20 cellular contexts compared by ENCODE assay signal in genomic region chr5:96079962-96080361, GRCh38.
DNase-seq lines count a peak whose midpoint lies in the region; ATAC-seq, FAIRE-seq and TF ChIP-seq lines count a peak whose summit lies in the region.
"Had no signal": no experiment of that assay in that cellular context is flagged by ENCODE, and none has a peak within 500 bp of the region (broad histone marks: within the 10 kb centered on the region; RNA-seq: fewer than 3 reads in every experiment).

No MANE protein-coding gene starts in this region.

- peak overlapping the region; percentile 49 for H3K27ac Mint-ChIP-seq in activated T-helper 17 cell treated with anti-CD3 and anti-CD28 coated beads, Interleukin-2, amount 50 U/mL, for 72 hours
- H3K27ac Mint-ChIP-seq: CD4-positive, alpha-beta memory T cell had no signal

- H3K27me3 Mint-ChIP-seq in activated T-helper 17 cell treated with anti-CD3 and anti-CD28 coated beads, Interleukin-2, amount 50 U/mL, for 72 hours, result peaks cover 4% of the 10 kb centered on the region

- no peaks in the 10 kb centered on the region for H3K79me2 ChIP-seq in HepG2 (ENCODE audit: insufficient read depth, low read length)
- no peaks in the 10 kb centered on the region for H3K79me2 ChIP-seq in fibroblast of lung (ENCODE audit: control insufficient read depth, insufficient read depth, low read length)

- DNase-seq in HepG2 (ENCODE audit: low spot score), result no peak
- no peak for DNase-seq in right lobe of liver
- DNase-seq in fibroblast of lung (ENCODE audit: low read depth in 2 of 2), result no peak
- DNase-seq in NCI-H2196 treated with DMSO at 0.1 percent for 48 hours (lab: John Stamatoyannopoulos, UW; ENCODE audit: unreplicated experiment), result no peak
- DNase-seq in cerebellar nuclear complex (lab: John Stamatoyannopoulos, UW), result no peak
- DNase-seq in NOMO-1 treated with dmso at 0.1 percent for 144 hours (lab: John Stamatoyannopoulos, UW; ENCODE audit: unreplicated experiment), result no peak
- DNase-seq: Calu3; CD4-positive, alpha-beta memory T cell; H7; NCI-H187; NCI-H2107; NCI-H2227 treated with DMSO at 0.1 percent for 48 hours; NCI-H510A treated with DMSO at 0.1 percent for 48 hours; Peyer's patch had no signal

- in situ Hi-C loops in HepG2 (cut with HindIII; ENCODE audit: extremely low pct_ligation_motif_present, low pct_unique_long_range_greater_than_20kb), result no loop called here

- POLR2A ChIA-PET in HepG2 (lab: Yijun Ruan, JAX), result interaction anchor here (1.4 kb wide), 1 partner anchor 120 kb away, joined by 4 read pairs; no protein-coding TSS in a partner anchor

- no TSS peak for BruUV-seq in HepG2 (replicated peaks; lab: Mats Ljungman, UMichigan)

- no peak overlapping the region for H3K9ac ChIP-seq in HepG2 (ENCODE audit: insufficient read depth, low read depth, low read length)
- no peak overlapping the region for H3K9ac ChIP-seq in fibroblast of lung (ENCODE audit: insufficient read depth, low read length)
- H3K9ac ChIP-seq: BLaER1 had no signal

- no peak for TF ChIP-seq RAD21 in HepG2 (CRISPR knock-in tag; IDR thresholded peaks at IDR 0.05)

- H3K4me1 Mint-ChIP-seq in activated T-helper 17 cell treated with anti-CD3 and anti-CD28 coated beads, Interleukin-2, amount 50 U/mL, for 72 hours, result peaks cover 26% of the 10 kb centered on the region
- H3K4me1 Mint-ChIP-seq: CD4-positive, alpha-beta memory T cell had no signal

- H3K4me2 ChIP-seq in HepG2 (ENCODE audit: low read depth, low read length) (no peak overlapping the region), fibroblast of lung (ENCODE audit: extremely low read depth, insufficient read depth, low read length) (no peak overlapping the region)
- H3K4me2 ChIP-seq: BLaER1 had no signal

- no peaks in the 10 kb centered on the region for H3K27me3 ChIP-seq in HepG2 (ENCODE audit: control insufficient read depth in 1 of 2, insufficient read depth in 2 of 2, low read length in 2 of 2)
- H3K27me3 ChIP-seq in right lobe of liver, result no peaks in the 10 kb centered on the region
- H3K27me3 ChIP-seq in fibroblast of lung (ENCODE audit: control insufficient read depth, insufficient read depth, low read length), result no peaks in the 10 kb centered on the region
- H3K27me3 ChIP-seq: BLaER1, Peyer's patch had no signal

- H2AFZ ChIP-seq in HepG2 (ENCODE audit: low read length) (no peak overlapping the region), fibroblast of lung (ENCODE audit: low read length) (no peak overlapping the region)

- H3K9me3 ChIP-seq in HepG2 (ENCODE audit: low read length) (no peaks in the 10 kb centered on the region), right lobe of liver (no peaks in the 10 kb centered on the region), fibroblast of lung (ENCODE audit: control insufficient read depth, insufficient read depth, low read depth, low read length) (no peaks in the 10 kb centered on the region)
- H3K9me3 ChIP-seq: BLaER1, Peyer's patch had no signal

- H3K4me1 ChIP-seq in HepG2 (ENCODE audit: insufficient read depth, low read length), result peaks cover 34% of the 10 kb centered on the region
- H3K4me1 ChIP-seq in right lobe of liver, result no peaks in the 10 kb centered on the region
- peaks cover 5% of the 10 kb centered on the region for H3K4me1 ChIP-seq in fibroblast of lung (ENCODE audit: control insufficient read depth, extremely low read depth, insufficient read depth, low read length)
- H3K4me1 ChIP-seq: BLaER1, Peyer's patch had no signal

- H4K20me1 ChIP-seq in HepG2 (ENCODE audit: insufficient read depth, low read length) (no peaks in the 10 kb centered on the region), fibroblast of lung (ENCODE audit: control insufficient read depth, extremely low read depth, insufficient read depth, low read length) (no peaks in the 10 kb centered on the region)
- H4K20me1 ChIP-seq: BLaER1 had no signal

- FAIRE-seq in HepG2 (lab: Jason Lieb, UNC), result no peak
- FAIRE-seq: A204.1, GM12891 had no signal

- intact Hi-C loops in HepG2 (cut with micrococcal nuclease; ENCODE audit: unreplicated experiment), result no loop called here
- intact Hi-C loops in right lobe of liver (cut with DNase I), result no loop called here

- H3K4me3 Mint-ChIP-seq in activated T-helper 17 cell treated with anti-CD3 and anti-CD28 coated beads, Interleukin-2, amount 50 U/mL, for 72 hours, result no peak overlapping the region
- H3K4me3 Mint-ChIP-seq: CD4-positive, alpha-beta memory T cell had no signal

- no peak for TF ChIP-seq CTCF in HepG2 (CRISPR knock-in tag; IDR thresholded peaks at IDR 0.05)
- TF ChIP-seq CTCF in right lobe of liver (IDR thresholded peaks at IDR 0.05), result no peak
- no peak for TF ChIP-seq CTCF in fibroblast of lung (conservative IDR thresholded peaks at IDR 0.05 in 1 of 2, IDR thresholded peaks at IDR 0.05 in 1 of 2; ENCODE audit: low read depth in 1 of 2, low read length in 2 of 2)

- no peak overlapping the region for H3K27ac ChIP-seq in HepG2 (ENCODE audit: extremely low read length, insufficient read depth, low read length)
- no peak overlapping the region for H3K27ac ChIP-seq in right lobe of liver
- peak overlapping the region; percentile 2 for H3K27ac ChIP-seq in fibroblast of lung (ENCODE audit: insufficient read depth, low read length)
- H3K27ac ChIP-seq: BLaER1, Peyer's patch had no signal

- ATAC-seq in HepG2, result no peak
- no peak for ATAC-seq in right lobe of liver
- no peak for ATAC-seq in activated T-helper 17 cell treated with anti-CD3 and anti-CD28 coated beads, Interleukin-2, amount 50 U/mL, for 72 hours (replicated peaks)
- ATAC-seq in GM21423 (IDR thresholded peaks at IDR 0.05; ENCODE audit: unreplicated experiment), result no peak
- ATAC-seq: Right ventricle myocardium inferior had no signal

- CTCF ChIA-PET in HepG2 (lab: Yijun Ruan, JAX; ENCODE audit: low intra/inter-chr PET ratio, low total read pairs), result no interaction called here

- H3K36me3 Mint-ChIP-seq in activated T-helper 17 cell treated with anti-CD3 and anti-CD28 coated beads, Interleukin-2, amount 50 U/mL, for 72 hours (ENCODE audit: low read depth), result no peaks in the 10 kb centered on the region
- H3K36me3 Mint-ChIP-seq: CD4-positive, alpha-beta memory T cell had no signal

- TF ChIP-seq POLR2A in HepG2 (IDR thresholded peaks at IDR 0.05; ENCODE audit: insufficient read depth in 1 of 2, low read depth in 2 of 2, low read length in 2 of 2), result no peak
- no peak for TF ChIP-seq POLR2A in right lobe of liver (IDR thresholded peaks at IDR 0.05)

- WGBS in HepG2 (ENCODE audit: low lambda C conversion rate), result 69% methylated on average over 2 of the region's 2 CpGs
- WGBS in right lobe of liver (ENCODE audit: insufficient coverage, low coverage, low lambda C conversion rate, missing lambda C conversion rate), result 78% methylated on average over 2 of the region's 2 CpGs

- no peaks in the 10 kb centered on the region for H3K9me3 Mint-ChIP-seq in activated T-helper 17 cell treated with anti-CD3 and anti-CD28 coated beads, Interleukin-2, amount 50 U/mL, for 72 hours

- no peaks in the 10 kb centered on the region for H3K36me3 ChIP-seq in HepG2 (replicated peaks in 1 of 2; ENCODE audit: control insufficient read depth in 1 of 2, insufficient read depth in 2 of 2, low read length in 2 of 2)
- H3K36me3 ChIP-seq in right lobe of liver, result no peaks in the 10 kb centered on the region
- no peaks in the 10 kb centered on the region for H3K36me3 ChIP-seq in fibroblast of lung (ENCODE audit: control insufficient read depth, insufficient read depth, low read length)
- H3K36me3 ChIP-seq: BLaER1, Peyer's patch had no signal

- TF ChIP-seq EP300 in HepG2 (IDR thresholded peaks at IDR 0.05; ENCODE audit: low read depth in 2 of 2, low read length in 2 of 2) (no peak), HepG2 (CRISPR knock-in tag; IDR thresholded peaks at IDR 0.05; ENCODE audit: borderline replicate concordance) (no peak)

- H3K4me3 ChIP-seq in HepG2 (replicated peaks in 1 of 3; ENCODE audit: insufficient read depth in 1 of 3, low read depth in 2 of 3, low read length in 3 of 3) (no peak overlapping the region), right lobe of liver (no peak overlapping the region), fibroblast of lung (replicated peaks in 1 of 4; ENCODE audit: control extremely low read depth in 1 of 4, insufficient read depth in 1 of 4, low read depth in 3 of 4, low read length in 4 of 4) (no peak overlapping the region)
- H3K4me3 ChIP-seq: BLaER1, Peyer's patch had no signal

TF ChIP-seq in HepG2, 621 proteins besides CTCF, POLR2A, EP300 and RAD21:
- TF ChIP-seq ZNF333 (CRISPR knock-in tag; IDR thresholded peaks at IDR 0.05; ENCODE audit: borderline replicate concordance) (no peak), CHD4 (IDR thresholded peaks at IDR 0.05; ENCODE audit: borderline replicate concordance, low read length) (peak; percentile 29; the same call in 1 of the 2 replicates), ATF7 (IDR thresholded peaks at IDR 0.05) (no peak), ATF7 (CRISPR knock-in tag; IDR thresholded peaks at IDR 0.05) (no peak), ZNF629 (CRISPR knock-in tag; conservative IDR thresholded peaks at IDR 0.05) (peak; percentile 65), ZNF761 (CRISPR knock-in tag; conservative IDR thresholded peaks at IDR 0.05) (no peak)
- TF ChIP-seq, protein P1, sequence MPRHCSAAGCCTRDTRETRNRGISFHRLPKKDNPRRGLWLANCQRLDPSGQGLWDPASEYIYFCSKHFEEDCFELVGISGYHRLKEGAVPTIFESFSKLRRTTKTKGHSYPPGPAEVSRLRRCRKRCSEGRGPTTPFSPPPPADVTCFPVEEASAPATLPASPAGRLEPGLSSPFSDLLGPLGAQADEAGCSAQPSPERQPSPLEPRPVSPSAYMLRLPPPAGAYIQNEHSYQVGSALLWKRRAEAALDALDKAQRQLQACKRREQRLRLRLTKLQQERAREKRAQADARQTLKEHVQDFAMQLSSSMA (CRISPR knock-in tag; IDR thresholded peaks at IDR 0.05), result no peak
